15 cellular contexts compared by ENCODE assay signal in the genomic region with DNA sequence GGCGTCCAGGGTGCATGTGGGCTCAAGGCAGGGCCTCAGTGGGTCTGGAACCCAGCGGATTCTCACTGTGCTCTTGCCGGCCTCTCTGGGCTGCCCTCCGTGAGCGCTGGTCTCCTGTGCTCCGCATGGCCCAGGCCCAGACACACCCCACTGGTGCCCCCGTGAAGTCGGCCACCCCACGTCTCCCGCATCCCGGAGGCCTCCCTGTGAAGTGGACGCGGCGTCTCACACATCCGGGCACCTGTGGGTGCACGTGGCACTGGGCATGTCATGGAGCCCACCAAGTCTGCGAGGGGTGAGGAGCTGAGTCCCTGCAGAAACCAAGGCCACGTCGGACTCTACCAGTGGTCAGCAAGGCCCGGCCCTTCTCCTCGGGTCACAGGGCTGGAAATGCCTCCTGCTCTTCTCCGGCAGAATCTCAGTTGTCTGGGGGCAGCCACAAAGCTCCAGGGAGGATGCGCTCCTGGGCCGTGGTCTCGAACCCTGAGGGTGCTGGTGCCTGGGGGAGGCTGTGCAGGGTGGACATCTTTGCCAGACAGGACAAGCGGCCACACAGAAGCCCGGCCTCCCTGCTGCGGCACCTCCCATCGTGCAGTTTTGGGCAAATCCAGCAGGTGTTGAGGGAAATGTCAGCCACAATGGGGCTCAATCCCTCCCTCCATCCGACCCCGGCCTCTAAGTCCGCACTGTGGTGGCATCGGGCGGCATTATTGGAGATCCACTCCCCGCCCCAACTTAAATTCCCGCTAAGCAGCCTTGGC. TPM values are rescaled to one million over a fixed set of nuclear protein-coding genes. Genes with fewer than 3 reads are reported as not detected.
DNase-seq lines count a peak whose midpoint lies in the region; ATAC-seq and TF ChIP-seq lines count a peak whose summit lies in the region.
"Had no signal": no experiment of that assay in that cellular context is flagged by ENCODE, and none has a peak within 500 bp of the region (broad histone marks: within the 10 kb centered on the region; RNA-seq: fewer than 3 reads in every experiment).

No MANE protein-coding gene starts in this region.

- peaks cover 16% of the 10 kb centered on the region for H3K4me1 ChIP-seq in RWPE2 (ENCODE audit: insufficient read depth, poor library complexity, severe bottlenecking)
- H3K4me1 ChIP-seq in mesenchymal stem cell (ENCODE audit: control insufficient read depth, insufficient read depth, low read depth, low read length), result peaks cover 15% of the 10 kb centered on the region
- peaks cover 35% of the 10 kb centered on the region for H3K4me1 ChIP-seq in suprapubic skin
- H3K4me1 ChIP-seq: BLaER1 had no signal

- peak overlapping the region; percentile 36 for H3K9ac ChIP-seq in mesenchymal stem cell (ENCODE audit: low read length)
- H3K9ac ChIP-seq: BLaER1, GM23248 had no signal

- ATAC-seq in RWPE2 (ENCODE audit: low read depth), result no peak
- no peak for ATAC-seq in GM18873 (IDR thresholded peaks at IDR 0.05; ENCODE audit: low FRiP score, unreplicated experiment)
- ATAC-seq: activated CD8-positive, alpha-beta T cell treated with anti-CD3 and anti-CD28 coated beads, Interleukin-2, amount 10 ng/mL, durations not matched to agents 7 days and 5 days had no signal

- H3K9me3 ChIP-seq in RWPE2 (ENCODE audit: severe bottlenecking), result no peaks in the 10 kb centered on the region
- H3K9me3 ChIP-seq in mesenchymal stem cell (ENCODE audit: control insufficient read depth, low read length), result no peaks in the 10 kb centered on the region
- H3K9me3 ChIP-seq in suprapubic skin, result no peaks in the 10 kb centered on the region

- no peak overlapping the region for H2BK5ac ChIP-seq in mesenchymal stem cell (ENCODE audit: low read depth, low read length, poor library complexity, severe bottlenecking)

- H3K27me3 ChIP-seq in RWPE2 (ENCODE audit: insufficient read depth, poor library complexity, severe bottlenecking), result no peaks in the 10 kb centered on the region
- H3K27me3 ChIP-seq in dorsolateral prefrontal cortex, result no peaks in the 10 kb centered on the region
- H3K27me3 ChIP-seq in mesenchymal stem cell (ENCODE audit: control insufficient read depth in 1 of 2, insufficient read depth in 1 of 2, low read length in 2 of 2), result no peaks in the 10 kb centered on the region
- H3K27me3 ChIP-seq in suprapubic skin, result no peaks in the 10 kb centered on the region
- H3K27me3 ChIP-seq: BLaER1 had no signal

- TF ChIP-seq CTCF in RWPE2 (IDR thresholded peaks at IDR 0.05; ENCODE audit: poor library complexity, severe bottlenecking) (no peak), dorsolateral prefrontal cortex (IDR thresholded peaks at IDR 0.05 in 54 of 56, conservative IDR thresholded peaks at IDR 0.05 in 2 of 56; ENCODE audit: low read depth in 1 of 56, partially characterized antibody in 56 of 56) (no peak), suprapubic skin (IDR thresholded peaks at IDR 0.05) (no peak)

- DNase-seq in RWPE2 (ENCODE audit: low spot score) (peak; percentile 62), dorsolateral prefrontal cortex (peak in 6 of 10 donors; percentile 16 to 39 (median 32)), mesenchymal stem cell (no peak), suprapubic skin (ENCODE audit: low spot score in 2 of 2) (peak in 1 of 2 donors; percentile 70), NCI-H2171 (lab: John Stamatoyannopoulos, UW) (no peak), EL (no peak), KG1 (lab: John Stamatoyannopoulos, UW) (no peak)
- DNase-seq: activated CD8-positive, alpha-beta T cell treated with anti-CD3 and anti-CD28 coated beads, Interleukin-2, amount 10 ng/mL, durations not matched to agents 7 days and 5 days; DMS79; foreskin melanocyte; NCI-H1694 treated with DMSO at 0.1 percent for 48 hours had no signal

- no peak overlapping the region for H4K91ac ChIP-seq in mesenchymal stem cell (ENCODE audit: low read length)

- H3K36me3 ChIP-seq in RWPE2 (ENCODE audit: low read depth) (no peaks in the 10 kb centered on the region), mesenchymal stem cell (ENCODE audit: control insufficient read depth in 1 of 2, insufficient read depth in 2 of 2, low read depth in 1 of 2, low read length in 2 of 2) (peaks cover 82 to 93% of the 10 kb centered on the region in 2 experiments), suprapubic skin (peaks cover 8% of the 10 kb centered on the region)

- H3K23ac ChIP-seq in mesenchymal stem cell (ENCODE audit: low read length in 2 of 2), result no peak overlapping the region

- no peak overlapping the region for H2BK12ac ChIP-seq in mesenchymal stem cell (ENCODE audit: low read length in 2 of 2)

- H3K4me2 ChIP-seq in mesenchymal stem cell (ENCODE audit: low read length, poor library complexity, severe bottlenecking), result no peak overlapping the region
- H3K4me2 ChIP-seq: BLaER1 had no signal

- H4K8ac ChIP-seq in mesenchymal stem cell (ENCODE audit: low read length), result peak overlapping the region; percentile 7

- H3K4me3 ChIP-seq in RWPE2 (ENCODE audit: severe bottlenecking), result no peak overlapping the region
- H3K4me3 ChIP-seq in dorsolateral prefrontal cortex, result no peak overlapping the region
- H3K4me3 ChIP-seq in mesenchymal stem cell (ENCODE audit: insufficient read depth in 1 of 2, low read depth in 1 of 2, low read length in 2 of 2), result peak overlapping the region in 1 of 2 experiments; percentile 11
- H3K4me3 ChIP-seq in suprapubic skin, result no peak overlapping the region
- H3K4me3 ChIP-seq: BLaER1, GM23248 had no signal

- H2AFZ ChIP-seq in mesenchymal stem cell (ENCODE audit: low read depth, low read length), result no peak overlapping the region
- H2AFZ ChIP-seq: GM23248 had no signal

- H3K4ac ChIP-seq in mesenchymal stem cell (ENCODE audit: low read depth in 1 of 2, low read length in 2 of 2), result no peak overlapping the region

- intact Hi-C loops in dorsolateral prefrontal cortex (cut with DNase I), result no loop called here

- no peak for TF ChIP-seq POLR2A in suprapubic skin (IDR thresholded peaks at IDR 0.05)

- peaks cover 39% of the 10 kb centered on the region for H3K79me1 ChIP-seq in mesenchymal stem cell (replicated peaks; ENCODE audit: low read length, poor library complexity, severe bottlenecking)

- no peak overlapping the region for H3K18ac ChIP-seq in mesenchymal stem cell (ENCODE audit: low read depth in 1 of 2, low read length in 2 of 2)

- WGBS in mesenchymal stem cell, result 96% methylated on average over 36 of the region's 36 CpGs
- 91% methylated on average over 19 of the region's 36 CpGs for WGBS in suprapubic skin

- H2BK120ac ChIP-seq in mesenchymal stem cell (ENCODE audit: low read depth, low read length), result no peak overlapping the region

- TF ChIP-seq EP300 in suprapubic skin (IDR thresholded peaks at IDR 0.05), result no peak

- no peak overlapping the region for H3K14ac ChIP-seq in mesenchymal stem cell (ENCODE audit: low read length in 2 of 2)

- no peak overlapping the region for H2BK15ac ChIP-seq in mesenchymal stem cell (ENCODE audit: low read depth, poor library complexity, severe bottlenecking)

- H2AK5ac ChIP-seq in mesenchymal stem cell (ENCODE audit: low read length, severe bottlenecking), result no peak overlapping the region

- H3K27ac ChIP-seq in RWPE2 (ENCODE audit: poor library complexity, severe bottlenecking) (peak overlapping the region; percentile 38), dorsolateral prefrontal cortex (no peak overlapping the region), mesenchymal stem cell (ENCODE audit: low read length, poor library complexity, severe bottlenecking) (no peak overlapping the region), suprapubic skin (peak overlapping the region; percentile 74)
- H3K27ac ChIP-seq: BLaER1, GM23248 had no signal

RNA-seq across cellular contexts. Expression of gene C13orf46, which starts 2.2 kb away (rescaled TPM):
- total RNA-seq in dorsolateral prefrontal cortex (1 to 10 TPM; 1.0 to 8.3 (median 2.9) TPM), suprapubic skin (1 to 10 TPM in 1 of 4 donors, under 1 TPM in 3; 0.16 to 1.4 (median 0.53) TPM)
- 0.43 TPM for polyA plus RNA-seq in mesenchymal stem cell (2013, experiment 1 of 2)
- 0.45 TPM for polyA plus RNA-seq in mesenchymal stem cell (2013, experiment 2 of 2)
- total RNA-seq: GM23248, NCI-H460 had no signal

Comparison
In these comparisons a context has a peak if more than half of its experiments do, and no peak if none do; other contexts are left out.
1. DNase-seq: peak in RWPE2 (single experiment) and dorsolateral prefrontal cortex (6 of 10); none in mesenchymal stem cell (single experiment), NCI-H2171 (single experiment), EL (single experiment) and KG1 (single experiment).
2. H3K27ac ChIP-seq: peak in RWPE2 (single experiment) and suprapubic skin (single experiment); none in dorsolateral prefrontal cortex (0 of 59) and mesenchymal stem cell (single experiment).